ENCODE assay signal across 1 cellular context in genomic region chr6:27388293-27389197, GRCh38.
A peak's percentile ranks its signal among the peaks of the same experiment; 100 is the strongest.
TF ChIP-seq lines count a peak whose summit lies in the region.

TSS of gene ZNF391 (plus strand) at chr6:27388759. CDS start at chr6:27400371, 11,612 bp downstream.

TF ChIP-seq in HepG2, 621 proteins besides CTCF, POLR2A, EP300 and RAD21 (continued from another document and continues in another):
- TF ChIP-seq RERE (CRISPR knock-in tag; IDR thresholded peaks at IDR 0.05; ENCODE audit: low read depth) (no peak; the same call in 1 of the 2 replicates), POLR2G (IDR thresholded peaks at IDR 0.05; ENCODE audit: low read depth, low read length) (peak; percentile 84), ZBTB37 (CRISPR knock-in tag; IDR thresholded peaks at IDR 0.05) (peak; percentile 69; the same call in 1 of the 2 replicates), ZBTB26 (CRISPR knock-in tag; IDR thresholded peaks at IDR 0.05; ENCODE audit: borderline replicate concordance) (peak; percentile 72; the same call in 1 of the 2 replicates), ZNF749 (CRISPR knock-in tag; IDR thresholded peaks at IDR 0.05; ENCODE audit: borderline replicate concordance) (peak; percentile 41; the same call in 1 of the 2 replicates), HCFC1 (IDR thresholded peaks at IDR 0.05; ENCODE audit: low read depth, low read length) (peak; percentile 50; the same call in 1 of the 2 replicates), ATF3 (CRISPR knock-in tag; IDR thresholded peaks at IDR 0.05) (peak; percentile 49; the same call in 1 of the 2 replicates), KDM2A (CRISPR knock-in tag; IDR thresholded peaks at IDR 0.05; ENCODE audit: borderline replicate concordance, low read depth) (peak; percentile 98), ZNF580 (CRISPR knock-in tag; IDR thresholded peaks at IDR 0.05; ENCODE audit: borderline replicate concordance, low read depth) (peak; percentile 91), ZBTB34 (CRISPR knock-in tag; IDR thresholded peaks at IDR 0.05) (peak; percentile 88), RBFOX2 (IDR thresholded peaks at IDR 0.05; ENCODE audit: low read depth, low read length) (peak; percentile 66; the same call in 1 of the 2 replicates), HMG20A (CRISPR knock-in tag; IDR thresholded peaks at IDR 0.05; ENCODE audit: borderline replicate concordance) (no peak), NAIF1 (CRISPR knock-in tag; IDR thresholded peaks at IDR 0.05; ENCODE audit: borderline replicate concordance) (peak; percentile 73; the same call in 1 of the 2 replicates), NFATC3 (CRISPR knock-in tag; IDR thresholded peaks at IDR 0.05) (0 out of 2 replicates have a peak, but pooled peaks have one; percentile 60), ATF6 (CRISPR knock-in tag; conservative IDR thresholded peaks at IDR 0.05) (peak; percentile 87; the same call in 1 of the 2 replicates), LCORL (IDR thresholded peaks at IDR 0.05) (no peak), LCORL (CRISPR knock-in tag; IDR thresholded peaks at IDR 0.05) (peak; percentile 81; the same call in 1 of the 2 replicates), SAFB2 (CRISPR knock-in tag; IDR thresholded peaks at IDR 0.05; ENCODE audit: borderline replicate concordance, low read depth) (no peak; the same call in 1 of the 2 replicates), SMARCE1 (IDR thresholded peaks at IDR 0.05; ENCODE audit: borderline replicate concordance) (no peak), ZNF816 (CRISPR knock-in tag; IDR thresholded peaks at IDR 0.05; ENCODE audit: borderline replicate concordance) (0 out of 2 replicates have a peak, but pooled peaks have one; percentile 31), NFYC (CRISPR knock-in tag; IDR thresholded peaks at IDR 0.05) (peak; percentile 64), TBX2 (CRISPR knock-in tag; IDR thresholded peaks at IDR 0.05; ENCODE audit: borderline replicate concordance) (peak; percentile 88), RCOR2 (CRISPR knock-in tag; IDR thresholded peaks at IDR 0.05) (peak; percentile 68; the same call in 1 of the 2 replicates), ZNF543 (CRISPR knock-in tag; IDR thresholded peaks at IDR 0.05) (peak; percentile 81; the same call in 1 of the 2 replicates), AHR (CRISPR knock-in tag; IDR thresholded peaks at IDR 0.05) (peak; percentile 98; the same call in 1 of the 2 replicates), ZFAT (CRISPR knock-in tag; conservative IDR thresholded peaks at IDR 0.05) (no peak), MAF1 (CRISPR knock-in tag; IDR thresholded peaks at IDR 0.05; ENCODE audit: borderline replicate concordance) (peak; percentile 94; the same call in 1 of the 2 replicates), ZNF329 (CRISPR knock-in tag; IDR thresholded peaks at IDR 0.05; ENCODE audit: low read depth) (no peak; the same call in 1 of the 2 replicates), MED1 (CRISPR knock-in tag; IDR thresholded peaks at IDR 0.05) (peak; percentile 82; the same call in 1 of the 2 replicates), TBP (CRISPR knock-in tag; IDR thresholded peaks at IDR 0.05) (0 out of 2 replicates have a peak, but pooled peaks have one; percentile 29), ZSCAN31 (CRISPR knock-in tag; IDR thresholded peaks at IDR 0.05; ENCODE audit: low read depth) (peak; percentile 64), ZNF251 (CRISPR knock-in tag; IDR thresholded peaks at IDR 0.05) (no peak; the same call in 1 of the 2 replicates), RARG (CRISPR knock-in tag; IDR thresholded peaks at IDR 0.05; ENCODE audit: low read depth) (peak; percentile 87; the same call in 1 of the 2 replicates), ZSCAN30 (CRISPR knock-in tag; IDR thresholded peaks at IDR 0.05) (no peak), ZNF224 (CRISPR knock-in tag; IDR thresholded peaks at IDR 0.05) (no peak), KLF11 (CRISPR knock-in tag; IDR thresholded peaks at IDR 0.05) (no peak), ZNF691 (CRISPR knock-in tag; IDR thresholded peaks at IDR 0.05; ENCODE audit: borderline replicate concordance, low read depth) (no peak; the same call in none of the 2 replicates), MYNN (CRISPR knock-in tag; IDR thresholded peaks at IDR 0.05; ENCODE audit: low read depth) (no peak; the same call in 1 of the 2 replicates), TSC22D2 (CRISPR knock-in tag; IDR thresholded peaks at IDR 0.05; ENCODE audit: borderline replicate concordance) (peak; percentile 89; the same call in 1 of the 2 replicates), NFIB (CRISPR knock-in tag; IDR thresholded peaks at IDR 0.05; ENCODE audit: borderline replicate concordance) (no peak), ZNF713 (CRISPR knock-in tag; IDR thresholded peaks at IDR 0.05) (no peak), ZNF10 (CRISPR knock-in tag; IDR thresholded peaks at IDR 0.05; ENCODE audit: borderline replicate concordance, low read depth) (no peak), SIN3B (IDR thresholded peaks at IDR 0.05; ENCODE audit: low read length) (no peak), ZNF513 (CRISPR knock-in tag; conservative IDR thresholded peaks at IDR 0.05) (no peak), GATAD2A (CRISPR knock-in tag; IDR thresholded peaks at IDR 0.05) (peak; percentile 91), ZNF564 (CRISPR knock-in tag; IDR thresholded peaks at IDR 0.05) (peak; percentile 83; the same call in 1 of the 2 replicates), CHD2 (IDR thresholded peaks at IDR 0.05; ENCODE audit: low read depth, low read length) (no peak), HOXA7 (CRISPR knock-in tag; IDR thresholded peaks at IDR 0.05) (no peak)
